ENCODE assay signal across 24 cellular contexts in the genomic region with DNA sequence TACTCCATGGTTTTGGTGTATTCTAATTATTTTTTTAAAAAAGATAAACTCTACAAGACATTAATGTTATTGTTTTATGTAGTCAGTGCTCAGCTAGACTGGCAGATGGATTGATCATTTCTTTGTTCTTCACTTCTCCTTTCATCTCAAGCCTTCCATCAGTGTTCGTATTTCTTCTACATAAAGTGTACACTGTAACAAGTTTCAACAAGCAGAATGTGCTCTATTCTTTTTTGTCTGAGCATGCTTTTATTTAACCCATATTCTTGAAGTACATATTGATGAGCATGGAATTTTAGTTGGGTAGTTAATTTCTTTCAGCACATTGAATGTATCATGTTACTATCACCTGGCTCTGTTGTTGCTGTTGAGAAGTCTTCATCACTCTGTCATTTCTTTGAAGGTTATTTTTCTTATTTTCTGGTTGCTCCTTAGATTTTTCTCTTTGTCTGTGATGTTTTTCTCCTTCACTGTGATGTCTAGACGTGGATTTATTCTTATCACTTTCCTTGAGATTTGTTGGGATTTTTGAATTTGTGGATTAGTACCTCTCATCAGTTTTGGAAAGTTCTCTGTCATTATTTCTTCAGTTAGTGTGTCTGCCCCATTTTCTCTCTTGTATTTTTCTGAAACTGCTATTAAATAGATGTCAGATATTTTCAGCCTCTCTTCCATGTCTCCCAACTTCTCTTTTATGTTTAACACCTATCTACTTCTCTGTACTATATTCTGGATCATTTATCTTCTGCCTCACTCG.
"Had no signal": no experiment of that assay in that cellular context is flagged by ENCODE, and none has a peak within 500 bp of the region (broad histone marks: within the 10 kb centered on the region; RNA-seq: fewer than 3 reads in every experiment).

No MANE protein-coding gene starts in this region.

- H3K27me3 Mint-ChIP-seq: naive B cell; stimulated activated naive CD8-positive, alpha-beta T cell treated with anti-CD3 and anti-CD28 coated beads, Interleukin-15, Interleukin-2, amounts not matched to agents 100 ng/mL and 50 ng/mL, for 24 hours; T-helper 17 cell had no signal

- H3K9me3 Mint-ChIP-seq: naive B cell; neural crest cell; stimulated activated naive CD8-positive, alpha-beta T cell treated with anti-CD3 and anti-CD28 coated beads, Interleukin-15, Interleukin-2, amounts not matched to agents 100 ng/mL and 50 ng/mL, for 24 hours had no signal

- ATAC-seq: left lung, mucosa of descending colon, right cardiac atrium, T-helper 17 cell had no signal

- H3K27ac Mint-ChIP-seq: stimulated activated naive CD8-positive, alpha-beta T cell treated with anti-CD3 and anti-CD28 coated beads, Interleukin-15, Interleukin-2, amounts not matched to agents 100 ng/mL and 50 ng/mL, for 24 hours; T-helper 17 cell had no signal

- H3K36me3 ChIP-seq: ascending aorta, breast epithelium, left lung, prostate gland, transverse colon, vagina had no signal

- H3K27ac ChIP-seq: breast epithelium, left lung, prostate gland, transverse colon, vagina, VCaP had no signal

- DNase-seq: activated CD4-positive, alpha-beta T cell treated with anti-CD3 and anti-CD28 coated beads, Interleukin-2, amount 50 U/mL, for 1 hour; activated CD4-positive, CD25-positive, alpha-beta regulatory T cell treated with anti-CD3 and anti-CD28 coated beads, Interleukin-2, amount 50 U/mL, for 72 hours; activated CD8-positive, alpha-beta memory T cell treated with anti-CD3 and anti-CD28 coated beads, Interleukin-2, amount 50 U/mL, for 4 hours; activated effector memory CD4-positive, alpha-beta T cell treated with anti-CD3 and anti-CD28 coated beads, Interleukin-2, amount 50 U/mL, for 16 hours; activated naive CD4-positive, alpha-beta T cell treated with anti-CD3 and anti-CD28 coated beads, Interleukin-2, amount 50 U/mL, for 16 hours; activated T-cell treated with anti-CD3 and anti-CD28 coated beads, Interleukin-2, amount 50 U/mL, for 48 hours; dermis blood vessel endothelial cell; effector memory CD4-positive, alpha-beta T cell; foreskin fibroblast; hippocampal formation; kidney; left lung; mucosa of descending colon; naive B cell; right cardiac atrium; T-helper 17 cell; transverse colon had no signal

- H3K4me3 ChIP-seq: ascending aorta, breast epithelium, left lung, mucosa of descending colon, prostate gland, transverse colon, vagina had no signal

- H3K4me1 ChIP-seq: breast epithelium, prostate gland had no signal

- H3K36me3 Mint-ChIP-seq: naive B cell had no signal

- H3K9me3 ChIP-seq: ascending aorta, breast epithelium, left lung, mucosa of descending colon, prostate gland, transverse colon, vagina had no signal

- H3K27me3 ChIP-seq: ascending aorta, breast epithelium, left lung, transverse colon, vagina had no signal

- H3K4me3 Mint-ChIP-seq: naive B cell; neural crest cell; stimulated activated naive CD8-positive, alpha-beta T cell treated with anti-CD3 and anti-CD28 coated beads, Interleukin-15, Interleukin-2, amounts not matched to agents 100 ng/mL and 50 ng/mL, for 24 hours; T-helper 17 cell had no signal
